ENCODE assay signal across 9 cellular contexts in genomic region chr7:5218564-5219360, GRCh38. TPM values are rescaled to one million over a fixed set of nuclear protein-coding genes. Genes with fewer than 3 reads are reported as not detected.
A peak's percentile ranks its signal among the peaks of the same experiment; 100 is the strongest.
DNase-seq lines count a peak whose midpoint lies in the region; ATAC-seq, FAIRE-seq and TF ChIP-seq lines count a peak whose summit lies in the region.
"Had no signal": no experiment of that assay in that cellular context is flagged by ENCODE, and none has a peak within 500 bp of the region (broad histone marks: within the 10 kb centered on the region; RNA-seq: fewer than 3 reads in every experiment).

No MANE protein-coding gene starts in this region.

- H3K36me3 Mint-ChIP-seq in CD8-positive, alpha-beta memory T cell = peaks cover 10 to 96% (median 44%) of the 10 kb centered on the region in 3 donors

- in situ Hi-C loops in KBM-7 (cut with MboI; ENCODE audit: low pct_unique_long_range_greater_than_20kb, low sequenced_read_pairs) = no loop called here

- peaks cover 46 to 73% of the 10 kb centered on the region in 2 donors for H3K36me3 ChIP-seq in kidney (ENCODE audit: control insufficient read depth in 1 of 2, insufficient read depth in 2 of 2, low read length in 2 of 2)
- H3K36me3 ChIP-seq in CD8-positive, alpha-beta memory T cell (ENCODE audit: insufficient read depth, low read length) = peaks cover 42% of the 10 kb centered on the region

- no peak overlapping the region for H3K9ac ChIP-seq in kidney (ENCODE audit: low read length in 2 of 2)

- no peaks in the 10 kb centered on the region for H3K4me1 ChIP-seq in kidney (ENCODE audit: control insufficient read depth in 1 of 2, insufficient read depth in 1 of 2, low read depth in 1 of 2, low read length in 2 of 2)
- H3K4me1 ChIP-seq in CD8-positive, alpha-beta memory T cell (ENCODE audit: insufficient read depth, low read length) = no peaks in the 10 kb centered on the region

- intact Hi-C loops in kidney (cut with DNase I) = no loop called here

- H3K27me3 Mint-ChIP-seq in CD8-positive, alpha-beta memory T cell = no peaks in the 10 kb centered on the region

- H3K27ac Mint-ChIP-seq in CD8-positive, alpha-beta memory T cell = peak overlapping the region in 2 of 8 donors; percentile 0 to 48

- no peak overlapping the region for H3K4me3 Mint-ChIP-seq in CD8-positive, alpha-beta memory T cell

- no peak for TF ChIP-seq CTCF in kidney (IDR thresholded peaks at IDR 0.05; ENCODE audit: borderline replicate concordance, extremely low read depth, insufficient read depth)

- POLR2A ChIA-PET in CD8-positive, alpha-beta memory T cell (lab: Charles Lee) = interaction anchor here (0.7 kb wide), 1 partner anchor 95 kb away, joined by 3 read pairs; no protein-coding TSS in a partner anchor

- H3K9me3 Mint-ChIP-seq in CD8-positive, alpha-beta memory T cell = no peaks in the 10 kb centered on the region

- H3K4me3 ChIP-seq in kidney (ENCODE audit: low read length in 2 of 2) = no peak overlapping the region
- H3K4me3 ChIP-seq in CD8-positive, alpha-beta memory T cell (ENCODE audit: low read length) = no peak overlapping the region

- FAIRE-seq in kidney (lab: Jason Lieb, UNC) = no peak
- FAIRE-seq: bronchial epithelial cell had no signal

- no peaks in the 10 kb centered on the region for H3K9me3 ChIP-seq in kidney (ENCODE audit: control insufficient read depth in 1 of 2, low read length in 2 of 2)
- no peaks in the 10 kb centered on the region for H3K9me3 ChIP-seq in CD8-positive, alpha-beta memory T cell (ENCODE audit: low read length)

- DNase-seq in KBM-7 = peak; percentile 91
- peak; percentile 49 for DNase-seq in kidney
- no peak for DNase-seq in CD8-positive, alpha-beta memory T cell
- no peak for DNase-seq in stimulated activated naive CD4-positive, alpha-beta T cell (lab: John Stamatoyannopoulos, UW)
- DNase-seq in NCI-H524 treated with DMSO at 0.1 percent for 48 hours (lab: John Stamatoyannopoulos, UW) = no peak
- DNase-seq in activated T-cell treated with anti-CD3 and anti-CD28 coated beads for 4 hours = no peak

- no peaks in the 10 kb centered on the region for H3K27me3 ChIP-seq in CD8-positive, alpha-beta memory T cell (ENCODE audit: insufficient read depth, low read length, poor library complexity, severe bottlenecking)

- ATAC-seq in GM18502 (IDR thresholded peaks at IDR 0.05; ENCODE audit: poor library complexity, unreplicated experiment) (peak; percentile 93), GM21529 (IDR thresholded peaks at IDR 0.05; ENCODE audit: unreplicated experiment) (peak; percentile 91)

- H3K4me1 Mint-ChIP-seq in CD8-positive, alpha-beta memory T cell = peaks cover 0 to 1% (median 0%) of the 10 kb centered on the region in 3 donors

- CTCF ChIA-PET in CD8-positive, alpha-beta memory T cell (lab: Charles Lee) = interaction anchor here (0.7 kb wide), 1 partner anchor 28 kb away, joined by 3 read pairs; no protein-coding TSS in a partner anchor

- no peak overlapping the region for H3K27ac ChIP-seq in kidney (ENCODE audit: low read depth in 2 of 2, low read length in 2 of 2)
- no peak overlapping the region for H3K27ac ChIP-seq in CD8-positive, alpha-beta memory T cell (ENCODE audit: low read depth, low read length)

RNA-seq across cellular contexts. Expression of gene WIPI2, which starts 28.7 kb away (rescaled TPM):
- 56.1 TPM for total RNA-seq in kidney
- 48.1 TPM for polyA plus RNA-seq in kidney (ENCODE audit: insufficient read depth, low read depth, low replicate concordance)
- 10 to 100 TPM; 57.4 to 58.5 TPM for total RNA-seq in CD8-positive, alpha-beta memory T cell
- polyA plus RNA-seq in CD8-positive, alpha-beta memory T cell = 98.0 TPM

Comparison
In these comparisons a context has a peak if more than half of its experiments do, and no peak if none do; other contexts are left out.
1. DNase-seq: peak in KBM-7 (single experiment) and kidney (single experiment); none in CD8-positive, alpha-beta memory T cell (0 of 5), stimulated activated naive CD4-positive, alpha-beta T cell (0 of 6), NCI-H524 treated with DMSO at 0.1 percent for 48 hours (single experiment) and activated T-cell treated with anti-CD3 and anti-CD28 coated beads for 4 hours (single experiment).